ENCODE assay signal across 25 cellular contexts in genomic region chr6:106000935-106001334, GRCh38.
DNase-seq lines count a peak whose midpoint lies in the region; ATAC-seq, FAIRE-seq and TF ChIP-seq lines count a peak whose summit lies in the region.
"Had no signal": no experiment of that assay in that cellular context is flagged by ENCODE, and none has a peak within 500 bp of the region (broad histone marks: within the 10 kb centered on the region; RNA-seq: fewer than 3 reads in every experiment).

No MANE protein-coding gene starts in this region.

- no peaks in the 10 kb centered on the region for H3K9me2 ChIP-seq in PC-3 (replicated peaks; ENCODE audit: low read length)

- H3K4me3 ChIP-seq in KMS-11 (IDR thresholded peaks at IDR 0.05; ENCODE audit: insufficient read depth, low read depth, low read length) (no peak overlapping the region), PC-3 (ENCODE audit: low read length) (no peak overlapping the region), astrocyte (ENCODE audit: insufficient read depth, low read depth, low read length) (no peak overlapping the region)
- H3K4me3 ChIP-seq: A549; BLaER1 treated with 17β-estradiol and CSF1 and Interleukin-3, amounts not matched to agents 10 nM and 100 nM; GM12878; HAP-1 had no signal

- FAIRE-seq in astrocyte (lab: Jason Lieb, UNC) (peak; percentile 9), islet of Langerhans (lab: Jason Lieb, UNC) (peak; percentile 36)
- FAIRE-seq: A549, D721Med, GM12878, H54 had no signal

- H4K20me1 ChIP-seq in KMS-11 (ENCODE audit: insufficient read depth) (no peaks in the 10 kb centered on the region), PC-3 (ENCODE audit: low read length) (no peaks in the 10 kb centered on the region), astrocyte (ENCODE audit: insufficient read depth, low read length) (no peaks in the 10 kb centered on the region)
- H4K20me1 ChIP-seq: BLaER1 treated with 17β-estradiol and CSF1 and Interleukin-3, amounts not matched to agents 10 nM and 100 nM had no signal

- H3K27ac ChIP-seq in KMS-11 (no peak overlapping the region), PC-3 (ENCODE audit: low read length) (no peak overlapping the region), astrocyte (ENCODE audit: low read depth, low read length) (no peak overlapping the region)
- H3K27ac ChIP-seq: A549; BLaER1 treated with 17β-estradiol and CSF1 and Interleukin-3, amounts not matched to agents 10 nM and 100 nM had no signal

- H3K4me3 Mint-ChIP-seq in astrocyte (ENCODE audit: unreplicated experiment), result no peak overlapping the region
- H3K4me3 Mint-ChIP-seq: CD4-positive, alpha-beta T cell; CD8-positive, alpha-beta memory T cell had no signal

- H3K27me3 Mint-ChIP-seq in astrocyte (ENCODE audit: low read depth, unreplicated experiment), result peaks cover 13% of the 10 kb centered on the region

- H3K27me3 ChIP-seq in KMS-11 (ENCODE audit: insufficient read depth, low read depth), result no peaks in the 10 kb centered on the region
- no peaks in the 10 kb centered on the region for H3K27me3 ChIP-seq in PC-3 (ENCODE audit: low read length)
- H3K27me3 ChIP-seq in astrocyte (ENCODE audit: insufficient read depth, low read length), result peaks cover 4% of the 10 kb centered on the region

- H3K36me3 ChIP-seq in KMS-11 (ENCODE audit: insufficient read depth), result no peaks in the 10 kb centered on the region
- H3K36me3 ChIP-seq in PC-3 (ENCODE audit: low read depth, low read length), result no peaks in the 10 kb centered on the region
- H3K36me3 ChIP-seq in astrocyte (ENCODE audit: insufficient read depth, low read length), result no peaks in the 10 kb centered on the region
- H3K36me3 ChIP-seq: BE2C; BLaER1 treated with 17β-estradiol and CSF1 and Interleukin-3, amounts not matched to agents 10 nM and 100 nM; HAP-1 had no signal

- H3K4me1 Mint-ChIP-seq in astrocyte (ENCODE audit: low read depth, unreplicated experiment), result peaks cover 21% of the 10 kb centered on the region
- H3K4me1 Mint-ChIP-seq: CD8-positive, alpha-beta memory T cell had no signal

- CTCF ChIA-PET in PC-3 (lab: Charles Lee), result no interaction called here

- TF ChIP-seq CTCF in KMS-11 (conservative IDR thresholded peaks at IDR 0.05; ENCODE audit: low read depth, low read length) (no peak), PC-3 (conservative IDR thresholded peaks at IDR 0.05; ENCODE audit: low read depth, low read length) (no peak), astrocyte (IDR thresholded peaks at IDR 0.05; ENCODE audit: insufficient read depth, low read depth, low read length) (no peak)

- H3K4me1 ChIP-seq in KMS-11 (ENCODE audit: low read depth, poor library complexity, severe bottlenecking), result peaks cover 58% of the 10 kb centered on the region
- no peaks in the 10 kb centered on the region for H3K4me1 ChIP-seq in PC-3 (ENCODE audit: insufficient read depth, low read length)
- no peaks in the 10 kb centered on the region for H3K4me1 ChIP-seq in astrocyte (ENCODE audit: insufficient read depth, low read length)
- H3K4me1 ChIP-seq: A549, BE2C had no signal

- H3K9me3 Mint-ChIP-seq in astrocyte (ENCODE audit: unreplicated experiment), result no peaks in the 10 kb centered on the region
- H3K9me3 Mint-ChIP-seq: CD4-positive, alpha-beta T cell; CD8-positive, alpha-beta memory T cell had no signal

- POLR2A ChIA-PET in PC-3 (lab: Charles Lee; ENCODE audit: unreplicated experiment), result no interaction called here

- H3K27ac Mint-ChIP-seq in astrocyte (ENCODE audit: unreplicated experiment), result no peak overlapping the region
- H3K27ac Mint-ChIP-seq: CD14-positive monocyte; CD4-positive, alpha-beta T cell; CD8-positive, alpha-beta memory T cell had no signal

- DNase-seq in PC-3 (peak; percentile 17), astrocyte (ENCODE audit: low read depth) (no peak), NCI-H774 (lab: John Stamatoyannopoulos, UW) (no peak), LoVo (ENCODE audit: low spot score) (no peak)
- DNase-seq: 8988T; ACHN; AML-193; BE2C; CD4-positive, alpha-beta T cell; CD8-positive, alpha-beta memory T cell; DMS 273 treated with DMSO at 0.1 percent for 48 hours; DMS79; EL; GDM1; GOT3 had no signal

- H3K4me2 ChIP-seq in KMS-11 (peak overlapping the region; percentile 60; the same call in 1 of the 2 replicates), PC-3 (ENCODE audit: low read length) (no peak overlapping the region), astrocyte (ENCODE audit: low read length) (no peak overlapping the region)
- H3K4me2 ChIP-seq: A549; BLaER1 treated with 17β-estradiol and CSF1 and Interleukin-3, amounts not matched to agents 10 nM and 100 nM had no signal

- H3K9ac ChIP-seq in KMS-11 (no peak overlapping the region), PC-3 (ENCODE audit: low read length) (no peak overlapping the region), astrocyte (ENCODE audit: low read length) (no peak overlapping the region)
- H3K9ac ChIP-seq: BLaER1 treated with 17β-estradiol and CSF1 and Interleukin-3, amounts not matched to agents 10 nM and 100 nM had no signal

- intact Hi-C loops in PC-3 (cut with micrococcal nuclease), result no loop called here

- no peaks in the 10 kb centered on the region for H3K36me3 Mint-ChIP-seq in astrocyte (ENCODE audit: low read depth, unreplicated experiment)
- H3K36me3 Mint-ChIP-seq: CD14-positive monocyte; CD8-positive, alpha-beta memory T cell had no signal

- H2AFZ ChIP-seq in KMS-11 (ENCODE audit: low read depth) (no peak overlapping the region), PC-3 (ENCODE audit: low read length) (no peak overlapping the region), astrocyte (ENCODE audit: low read depth, low read length) (no peak overlapping the region)

- BruUV-seq in PC-3 (replicated peaks; lab: Mats Ljungman, UMichigan), result no TSS peak

- H3K79me2 ChIP-seq in KMS-11 (ENCODE audit: insufficient read depth, low read depth) (peaks cover 99% of the 10 kb centered on the region), PC-3 (ENCODE audit: low read length) (no peaks in the 10 kb centered on the region), astrocyte (ENCODE audit: insufficient read depth, low read length) (no peaks in the 10 kb centered on the region)

- no peak for ATAC-seq in PC-3
- no peak for ATAC-seq in GM18519 (IDR thresholded peaks at IDR 0.05; ENCODE audit: low FRiP score, unreplicated experiment)
- ATAC-seq: A549, GM12878 had no signal

- H3K9me3 ChIP-seq in PC-3 (ENCODE audit: low read length) (no peaks in the 10 kb centered on the region), astrocyte (ENCODE audit: insufficient read depth, low read depth, low read length) (no peaks in the 10 kb centered on the region)
- H3K9me3 ChIP-seq: A549; BE2C; BLaER1 treated with 17β-estradiol and CSF1 and Interleukin-3, amounts not matched to agents 10 nM and 100 nM; HAP-1 had no signal

- no peaks in the 10 kb centered on the region for H3F3A ChIP-seq in PC-3 (ENCODE audit: low read length, unreplicated experiment)
